Comparison of ENCODE assay signal across 8 cellular contexts in the genomic region with DNA sequence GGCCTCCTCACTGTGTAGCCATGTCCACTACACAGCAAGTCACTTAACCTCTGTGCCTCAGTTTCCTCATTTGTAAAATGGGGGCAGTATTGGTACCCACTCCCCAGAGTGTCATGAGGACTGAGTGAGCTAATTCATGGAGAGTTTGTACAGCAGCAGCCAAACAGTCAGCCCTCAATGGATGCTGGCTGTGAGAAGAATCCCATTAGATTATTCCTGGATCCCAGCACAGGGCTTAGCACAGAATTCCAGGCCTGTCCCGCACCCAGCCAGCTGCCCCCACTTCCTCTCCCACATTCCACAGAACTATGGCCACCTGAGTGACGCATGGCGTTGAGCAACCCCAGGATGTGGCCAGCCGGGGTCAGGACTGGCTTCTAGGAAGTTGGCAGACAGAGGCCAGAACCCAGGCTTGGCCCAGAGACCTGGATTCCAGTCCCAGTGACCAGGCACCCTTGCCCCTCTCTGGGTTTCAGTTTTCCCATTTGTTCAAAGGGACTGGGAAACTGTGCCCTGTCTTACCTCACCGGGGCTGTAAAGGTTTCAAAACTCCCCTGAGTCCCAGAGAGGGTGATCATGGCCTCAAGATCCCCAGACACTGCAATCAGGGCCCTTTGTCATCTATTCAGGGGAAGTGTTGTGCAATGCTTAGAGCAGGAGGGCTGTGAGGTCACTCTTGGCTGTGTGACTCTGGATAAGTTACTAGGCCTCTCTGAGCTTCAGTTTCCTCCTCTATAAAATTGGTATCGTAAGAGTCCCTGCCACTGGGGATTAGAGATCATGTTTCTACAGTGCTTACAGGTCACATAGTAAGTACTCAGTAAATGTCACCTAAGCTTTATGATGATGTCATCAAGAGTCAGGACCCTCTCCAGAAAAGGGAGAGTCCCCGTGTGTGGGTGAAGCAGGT. TPM values are rescaled to one million over a fixed set of nuclear protein-coding genes. Genes with fewer than 3 reads are reported as not detected.
A peak's percentile ranks its signal among the peaks of the same experiment; 100 is the strongest.
DNase-seq lines count a peak whose midpoint lies in the region; ATAC-seq and TF ChIP-seq lines count a peak whose summit lies in the region.

No MANE protein-coding gene starts in this region.

- WGBS in gastroesophageal sphincter (ENCODE audit: low coverage in 1 of 2), 2 donors: 36 to 53% methylated on average over 2 to 4 of the region's 7 CpGs

- TF ChIP-seq CTCF in gastroesophageal sphincter (IDR thresholded peaks at IDR 0.05) (no peak), gastrocnemius medialis (IDR thresholded peaks at IDR 0.05 in 4 of 5, conservative IDR thresholded peaks at IDR 0.05 in 1 of 5) (no peak), progenitor cell of endocrine pancreas (IDR thresholded peaks at IDR 0.05; ENCODE audit: unreplicated experiment) (no peak), dorsolateral prefrontal cortex (IDR thresholded peaks at IDR 0.05 in 54 of 56, conservative IDR thresholded peaks at IDR 0.05 in 2 of 56; ENCODE audit: low read depth in 1 of 56, partially characterized antibody in 56 of 56) (no peak)

- in situ Hi-C loops in gastrocnemius medialis (cut with MboI; ENCODE audit: low sequenced_read_pairs in 4 of 4): loop anchor here in 3 of 4 donors (5.0 kb wide), 2 partner anchors 101 to 111 kb away; no protein-coding TSS in a partner anchor

- peaks cover 8% of the 10 kb centered on the region for H3K4me1 Mint-ChIP-seq in progenitor cell of endocrine pancreas (ENCODE audit: low read depth)

- H3K27ac ChIP-seq in SJSA1 (peak overlapping the region; percentile 73), gastroesophageal sphincter (peak overlapping the region in 3 of 4 donors; percentile 49 to 88 (median 66)), gastrocnemius medialis (peak overlapping the region; percentile 22 to 52 (median 44)), dorsolateral prefrontal cortex (peak overlapping the region in 10 of 59 donors; percentile 18 to 66 (median 35))

- no peaks in the 10 kb centered on the region for H3K9me3 Mint-ChIP-seq in progenitor cell of endocrine pancreas (ENCODE audit: low read depth)

- no peaks in the 10 kb centered on the region for H3K9me3 ChIP-seq in SJSA1 (replicated peaks)
- no peaks in the 10 kb centered on the region for H3K9me3 ChIP-seq in gastroesophageal sphincter
- no peaks in the 10 kb centered on the region for H3K9me3 ChIP-seq in gastrocnemius medialis

- H3K27me3 Mint-ChIP-seq in progenitor cell of endocrine pancreas: peaks cover 6% of the 10 kb centered on the region

- TF ChIP-seq POLR2A in gastroesophageal sphincter (IDR thresholded peaks at IDR 0.05): no peak
- TF ChIP-seq POLR2A in gastrocnemius medialis (IDR thresholded peaks at IDR 0.05): no peak

- no peak overlapping the region for H3K4me3 Mint-ChIP-seq in progenitor cell of endocrine pancreas (ENCODE audit: low read depth)

- H3K27ac Mint-ChIP-seq in progenitor cell of endocrine pancreas: no peak overlapping the region

- H3K4me3 ChIP-seq in SJSA1 (no peak overlapping the region), gastroesophageal sphincter (no peak overlapping the region), gastrocnemius medialis (no peak overlapping the region), dorsolateral prefrontal cortex (no peak overlapping the region)

- peak; percentile 89 for DNase-seq in H4 (ENCODE audit: low spot score)
- peak; percentile 70 to 84 for DNase-seq in SJSA1 (ENCODE audit: low read depth in 1 of 2, low spot score in 2 of 2)
- DNase-seq in gastrocnemius medialis: peak in 1 of 2 donors; percentile 51
- no peak for DNase-seq in progenitor cell of endocrine pancreas (ENCODE audit: low spot score, unreplicated experiment)
- DNase-seq in activated CD4-positive, CD25-positive, alpha-beta regulatory T cell treated with anti-CD3 and anti-CD28 coated beads, Interleukin-2, amount 50 U/mL, for 72 hours: no peak
- no peak for DNase-seq in dorsolateral prefrontal cortex

- intact Hi-C loops in gastrocnemius medialis (cut with DNase I; ENCODE audit: low total_unique reads) (loop anchor here (2.0 to 10.0 kb wide), 3 partner anchors 53 to 413 kb away; a partner anchor contains a TSS), dorsolateral prefrontal cortex (cut with DNase I) (loop anchor here (5.0 kb wide), 2 partner anchors 111 to 149 kb away; no protein-coding TSS in a partner anchor)

- ATAC-seq in gastroesophageal sphincter (peak; percentile 79), gastrocnemius medialis (no peak), HG02973 (IDR thresholded peaks at IDR 0.05; ENCODE audit: unreplicated experiment) (no peak)

- H3K4me1 ChIP-seq in SJSA1 (replicated peaks): peaks cover 56% of the 10 kb centered on the region
- H3K4me1 ChIP-seq in gastroesophageal sphincter: peaks cover 0 to 60% (median 7%) of the 10 kb centered on the region in 3 donors
- peaks cover 11 to 20% of the 10 kb centered on the region in 2 donors for H3K4me1 ChIP-seq in gastrocnemius medialis

- no peak for TF ChIP-seq EP300 in gastroesophageal sphincter (IDR thresholded peaks at IDR 0.05)

- H3K36me3 ChIP-seq in SJSA1: no peaks in the 10 kb centered on the region
- H3K36me3 ChIP-seq in gastroesophageal sphincter: no peaks in the 10 kb centered on the region
- H3K36me3 ChIP-seq in gastrocnemius medialis: no peaks in the 10 kb centered on the region

- no peaks in the 10 kb centered on the region for H3K36me3 Mint-ChIP-seq in progenitor cell of endocrine pancreas (ENCODE audit: insufficient read depth)

- H3K27me3 ChIP-seq in SJSA1 (replicated peaks) (no peaks in the 10 kb centered on the region), gastroesophageal sphincter (no peaks in the 10 kb centered on the region), gastrocnemius medialis (no peaks in the 10 kb centered on the region), dorsolateral prefrontal cortex (peaks cover 0 to 7% (median 0%) of the 10 kb centered on the region in 45 donors)

RNA-seq across cellular contexts. Expression of a gene that starts 3.0 kb away (rescaled TPM):
- total RNA-seq in H4 (2014; rRNA removed; shearing (Covaris generic)): 7.0 and 7.1 TPM in 2 replicates
- 32.2 and 34.9 TPM in 2 replicates for total RNA-seq in SJSA1 (2014; rRNA removed; shearing (Covaris generic))
- total RNA-seq in gastroesophageal sphincter (100 to 1,000 TPM; 163 to 385 (median 188) TPM), gastrocnemius medialis (100 to 1,000 TPM in 1 of 4 donors, 10 to 100 TPM in 3; 12.8 to 152 (median 58.4) TPM), progenitor cell of endocrine pancreas (0.72 and 1.3 TPM in 2 replicates), dorsolateral prefrontal cortex (100 to 1,000 TPM in 7 of 120 experiments, 10 to 100 TPM in 113; 17.7 to 220 (median 53.6) TPM)

Comparison
In these comparisons a context has a peak if more than half of its experiments do, and no peak if none do; other contexts are left out.
1. DNase-seq: peak in H4 (single experiment) and SJSA1 (2 of 2); none in progenitor cell of endocrine pancreas (single experiment), activated CD4-positive, CD25-positive, alpha-beta regulatory T cell treated with anti-CD3 and anti-CD28 coated beads, Interleukin-2, amount 50 U/mL, for 72 hours (single experiment) and dorsolateral prefrontal cortex (0 of 10).